1 cellular context compared by ENCODE assay signal in genomic region chr13:57698851-57699250, GRCh38.
A peak's percentile ranks its signal among the peaks of the same experiment; 100 is the strongest.
TF ChIP-seq lines count a peak whose summit lies in the region.

No MANE protein-coding gene starts in this region.

TF ChIP-seq in SK-N-SH, 30 proteins besides CTCF, POLR2A, EP300 and RAD21 (continued from another document):
- TF ChIP-seq USF1 (IDR thresholded peaks at IDR 0.05; ENCODE audit: borderline replicate concordance, low read depth) (no peak), PBX3 (IDR thresholded peaks at IDR 0.05) (no peak), IRF3 (IDR thresholded peaks at IDR 0.05; ENCODE audit: low read depth, low read length) (no peak), USF2 (IDR thresholded peaks at IDR 0.05; ENCODE audit: borderline replicate concordance, low read depth, low read length) (no peak), MAX (IDR thresholded peaks at IDR 0.05; ENCODE audit: low read depth) (no peak), FOSL2 (IDR thresholded peaks at IDR 0.05; ENCODE audit: borderline replicate concordance, low read depth) (no peak), MXI1 (IDR thresholded peaks at IDR 0.05; ENCODE audit: low read depth, low read length) (no peak), TEAD4 (IDR thresholded peaks at IDR 0.05; ENCODE audit: borderline replicate concordance, insufficient read depth) (no peak), SIN3A (IDR thresholded peaks at IDR 0.05; ENCODE audit: borderline replicate concordance, low read depth, low read length) (no peak), RCOR1 (IDR thresholded peaks at IDR 0.05; ENCODE audit: low read length) (peak; percentile 89), JUND (IDR thresholded peaks at IDR 0.05) (no peak), CHD2 (IDR thresholded peaks at IDR 0.05; ENCODE audit: low read length, partially characterized antibody) (peak; percentile 67)
